Comparison of ENCODE assay signal across 35 cellular contexts in genomic region chr6:115750292-115750691, GRCh38.
"Had no signal": no experiment of that assay in that cellular context is flagged by ENCODE, and none has a peak within 500 bp of the region (broad histone marks: within the 10 kb centered on the region; RNA-seq: fewer than 3 reads in every experiment).

No MANE protein-coding gene starts in this region.

- H3K9ac ChIP-seq: KMS-11 had no signal

- H3K27me3 ChIP-seq: MG63 had no signal

- H3K9me3 ChIP-seq: MG63 had no signal

- H3K4me2 ChIP-seq: KMS-11 had no signal

- DNase-seq: Karpas-422, Kasumi-1, MG63, MM.1S, MV-4-11, NCI-H1048, NCI-H1092, NCI-H1092 treated with DMSO at 0.1 percent for 48 hours, NCI-H1105, NCI-H1105 treated with DMSO at 0.1 percent for 48 hours, NCI-H1417, NCI-H1417 treated with DMSO at 0.1 percent for 48 hours, NCI-H1436, NCI-H1436 treated with DMSO at 0.1 percent for 48 hours, NCI-H146, NCI-H1694, NCI-H1694 treated with DMSO at 0.1 percent for 48 hours, NCI-H187, NCI-H187 treated with DMSO at 0.1 percent for 48 hours, NCI-H1930, NCI-H2029, NCI-H2029 treated with DMSO at 0.1 percent for 48 hours, NCI-H2081, NCI-H2081 treated with DMSO at 0.1 percent for 48 hours, NCI-H2107, NCI-H2171, NCI-H2171 treated with DMSO at 0.1 percent for 48 hours, NCI-H2227 treated with DMSO at 0.1 percent for 48 hours, NCI-H226, NCI-H345, NCI-H446, NCI-H446 treated with DMSO at 0.1 percent for 48 hours, NCI-H510A, NCI-H510A treated with DMSO at 0.1 percent for 48 hours had no signal

- H3K36me3 ChIP-seq: MG63 had no signal

- H3K27ac ChIP-seq: KMS-11 had no signal

- H3K4me3 ChIP-seq: MG63 had no signal
